Comparison of ENCODE assay signal across 8 cellular contexts in genomic region chr12:1629338-1630080, GRCh38. TPM values are rescaled to one million over a fixed set of nuclear protein-coding genes. Genes with fewer than 3 reads are reported as not detected.
DNase-seq lines count a peak whose midpoint lies in the region; ATAC-seq and TF ChIP-seq lines count a peak whose summit lies in the region.

No MANE protein-coding gene starts in this region.

- TF ChIP-seq POLR2A in erythroblast (IDR thresholded peaks at IDR 0.05; ENCODE audit: low read length), result no peak

- DNase-seq in stimulated activated naive CD8-positive, alpha-beta T cell treated with anti-CD3 and anti-CD28 coated beads, Interleukin-15, Interleukin-2, amounts not matched to agents 100 U/mL and 50 U/mL, for 24 hours, result no peak
- DNase-seq in activated T-helper 2 cell treated with anti-CD3 and anti-CD28 coated beads, Interferon-gamma antibody, Interleukin-2, Interleukin-4, amounts not matched to agents 10 μg/mL and 5 μg/mL and 100 μg/mL, durations not matched to agents 14 hours and 24 hours and 36 hours (ENCODE audit: low spot score), result no peak
- no peak for DNase-seq in hepatic stellate cell (ENCODE audit: low spot score)
- no peak for DNase-seq in erythroblast (lab: John Stamatoyannopoulos, UW)

- peak overlapping the region; percentile 34 for H3K4me3 ChIP-seq in iPS-11a (ENCODE audit: low read depth, low read length)

- ATAC-seq in stimulated activated naive CD8-positive, alpha-beta T cell treated with anti-CD3 and anti-CD28 coated beads, Interleukin-15, Interleukin-2, amounts not matched to agents 100 U/mL and 50 U/mL, for 24 hours, result no peak
- peak; percentile 57 for ATAC-seq in stimulated activated memory B cell treated with anti-CD40 and anti-IgM and Interleukin-4, amounts not matched to agents 10 μg/mL and 1 μg/mL and 100 μg/mL, for 72 hours
- ATAC-seq in GM18502 (IDR thresholded peaks at IDR 0.05; ENCODE audit: poor library complexity, unreplicated experiment), result no peak

- peaks cover 59% of the 10 kb centered on the region for H3K27me3 Mint-ChIP-seq in stimulated activated naive CD8-positive, alpha-beta T cell treated with anti-CD3 and anti-CD28 coated beads, Interleukin-15, Interleukin-2, amounts not matched to agents 100 ng/mL and 50 ng/mL, for 24 hours
- H3K27me3 Mint-ChIP-seq in activated T-helper 2 cell treated with anti-CD3 and anti-CD28 coated beads, Interferon-gamma antibody, Interleukin-2, Interleukin-4, amounts not matched to agents 10 μg/mL and 5 μg/mL and 100 μg/mL, durations not matched to agents 14 hours and 24 hours and 36 hours (ENCODE audit: low read depth), result peaks cover 58% of the 10 kb centered on the region
- peaks cover 60% of the 10 kb centered on the region for H3K27me3 Mint-ChIP-seq in stimulated activated memory B cell treated with anti-CD40 and anti-IgM and Interleukin-4, amounts not matched to agents 10 μg/mL and 1 μg/mL and 100 μg/mL, for 72 hours

- no peaks in the 10 kb centered on the region for H3K36me3 Mint-ChIP-seq in stimulated activated naive CD8-positive, alpha-beta T cell treated with anti-CD3 and anti-CD28 coated beads, Interleukin-15, Interleukin-2, amounts not matched to agents 100 ng/mL and 50 ng/mL, for 24 hours (ENCODE audit: low read depth)
- H3K36me3 Mint-ChIP-seq in activated T-helper 2 cell treated with anti-CD3 and anti-CD28 coated beads, Interferon-gamma antibody, Interleukin-2, Interleukin-4, amounts not matched to agents 10 μg/mL and 5 μg/mL and 100 μg/mL, durations not matched to agents 14 hours and 24 hours and 36 hours (ENCODE audit: low read depth), result no peaks in the 10 kb centered on the region
- no peaks in the 10 kb centered on the region for H3K36me3 Mint-ChIP-seq in stimulated activated memory B cell treated with anti-CD40 and anti-IgM and Interleukin-4, amounts not matched to agents 10 μg/mL and 1 μg/mL and 100 μg/mL, for 72 hours

- H3K4me3 Mint-ChIP-seq in stimulated activated naive CD8-positive, alpha-beta T cell treated with anti-CD3 and anti-CD28 coated beads, Interleukin-15, Interleukin-2, amounts not matched to agents 100 ng/mL and 50 ng/mL, for 24 hours, result peak overlapping the region; percentile 42
- H3K4me3 Mint-ChIP-seq in activated T-helper 2 cell treated with anti-CD3 and anti-CD28 coated beads, Interferon-gamma antibody, Interleukin-2, Interleukin-4, amounts not matched to agents 10 μg/mL and 5 μg/mL and 100 μg/mL, durations not matched to agents 14 hours and 24 hours and 36 hours (ENCODE audit: low read depth), result peak overlapping the region; percentile 62
- H3K4me3 Mint-ChIP-seq in stimulated activated memory B cell treated with anti-CD40 and anti-IgM and Interleukin-4, amounts not matched to agents 10 μg/mL and 1 μg/mL and 100 μg/mL, for 72 hours, result peak overlapping the region; percentile 75

- no peak overlapping the region for H3K27ac Mint-ChIP-seq in stimulated activated naive CD8-positive, alpha-beta T cell treated with anti-CD3 and anti-CD28 coated beads, Interleukin-15, Interleukin-2, amounts not matched to agents 100 ng/mL and 50 ng/mL, for 24 hours
- H3K27ac Mint-ChIP-seq in activated T-helper 2 cell treated with anti-CD3 and anti-CD28 coated beads, Interferon-gamma antibody, Interleukin-2, Interleukin-4, amounts not matched to agents 10 μg/mL and 5 μg/mL and 100 μg/mL, durations not matched to agents 14 hours and 24 hours and 36 hours, result no peak overlapping the region
- peak overlapping the region; percentile 25 for H3K27ac Mint-ChIP-seq in stimulated activated memory B cell treated with anti-CD40 and anti-IgM and Interleukin-4, amounts not matched to agents 10 μg/mL and 1 μg/mL and 100 μg/mL, for 72 hours

- peaks cover 21% of the 10 kb centered on the region for H3K4me1 Mint-ChIP-seq in stimulated activated naive CD8-positive, alpha-beta T cell treated with anti-CD3 and anti-CD28 coated beads, Interleukin-15, Interleukin-2, amounts not matched to agents 100 ng/mL and 50 ng/mL, for 24 hours (ENCODE audit: low read depth)
- H3K4me1 Mint-ChIP-seq in activated T-helper 2 cell treated with anti-CD3 and anti-CD28 coated beads, Interferon-gamma antibody, Interleukin-2, Interleukin-4, amounts not matched to agents 10 μg/mL and 5 μg/mL and 100 μg/mL, durations not matched to agents 14 hours and 24 hours and 36 hours (ENCODE audit: low read depth), result peaks cover 6% of the 10 kb centered on the region
- H3K4me1 Mint-ChIP-seq in stimulated activated memory B cell treated with anti-CD40 and anti-IgM and Interleukin-4, amounts not matched to agents 10 μg/mL and 1 μg/mL and 100 μg/mL, for 72 hours, result peaks cover 33% of the 10 kb centered on the region

- no peaks in the 10 kb centered on the region for H3K9me3 Mint-ChIP-seq in stimulated activated naive CD8-positive, alpha-beta T cell treated with anti-CD3 and anti-CD28 coated beads, Interleukin-15, Interleukin-2, amounts not matched to agents 100 ng/mL and 50 ng/mL, for 24 hours
- H3K9me3 Mint-ChIP-seq in activated T-helper 2 cell treated with anti-CD3 and anti-CD28 coated beads, Interferon-gamma antibody, Interleukin-2, Interleukin-4, amounts not matched to agents 10 μg/mL and 5 μg/mL and 100 μg/mL, durations not matched to agents 14 hours and 24 hours and 36 hours, result no peaks in the 10 kb centered on the region
- no peaks in the 10 kb centered on the region for H3K9me3 Mint-ChIP-seq in stimulated activated memory B cell treated with anti-CD40 and anti-IgM and Interleukin-4, amounts not matched to agents 10 μg/mL and 1 μg/mL and 100 μg/mL, for 72 hours

- intact Hi-C loops in activated T-helper 2 cell treated with anti-CD3 and anti-CD28 coated beads, Interferon-gamma antibody, Interleukin-2, Interleukin-4, amounts not matched to agents 10 μg/mL and 5 μg/mL and 100 μg/mL, durations not matched to agents 14 hours and 24 hours and 36 hours (cut with micrococcal nuclease), result loop anchor here (5.0 kb wide), 1 partner anchor 313 kb away; no protein-coding TSS in a partner anchor

RNA-seq across cellular contexts. Expression of gene WNT5B, which starts 0.5 kb away (rescaled TPM):
- 0.76 and 0.82 TPM in 2 replicates for total RNA-seq in activated T-helper 2 cell treated with anti-CD3 and anti-CD28 coated beads, Interferon-gamma antibody, Interleukin-2, Interleukin-4, amounts not matched to agents 10 μg/mL and 5 μg/mL and 100 μg/mL, durations not matched to agents 14 hours and 24 hours and 36 hours

RNA-seq across cellular contexts. Expression of gene FBXL14, which starts 35.1 kb away (rescaled TPM):
- 18.9 and 20.6 TPM in 2 replicates for total RNA-seq in activated T-helper 2 cell treated with anti-CD3 and anti-CD28 coated beads, Interferon-gamma antibody, Interleukin-2, Interleukin-4, amounts not matched to agents 10 μg/mL and 5 μg/mL and 100 μg/mL, durations not matched to agents 14 hours and 24 hours and 36 hours
